In the genomic region with DNA sequence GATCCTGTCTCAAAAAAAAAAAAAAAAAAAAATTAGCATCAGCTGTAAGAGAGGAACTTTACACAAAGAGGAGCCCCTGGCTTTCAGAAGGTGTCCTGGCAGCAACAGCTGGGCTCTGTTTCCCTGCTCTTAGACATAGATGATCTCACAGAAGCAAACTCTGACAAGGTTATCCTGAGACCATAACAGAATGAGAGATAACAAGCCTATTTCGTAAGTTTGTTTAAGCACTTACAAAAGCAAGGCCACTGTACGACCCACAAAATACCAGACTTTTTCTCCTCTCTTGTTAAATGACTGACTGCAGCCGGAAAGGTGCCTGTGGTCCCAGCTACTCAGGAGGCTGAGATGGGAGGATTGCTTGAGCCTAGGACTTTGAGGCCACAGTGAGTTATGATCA, we compare ENCODE assay signal across 30 cellular contexts. TPM values are rescaled to one million over a fixed set of nuclear protein-coding genes. Genes with fewer than 3 reads are reported as not detected.
DNase-seq lines count a peak whose midpoint lies in the region; ATAC-seq, FAIRE-seq and TF ChIP-seq lines count a peak whose summit lies in the region.
"Had no signal": no experiment of that assay in that cellular context is flagged by ENCODE, and none has a peak within 500 bp of the region (broad histone marks: within the 10 kb centered on the region; RNA-seq: fewer than 3 reads in every experiment).

No MANE protein-coding gene starts in this region.

- no peak overlapping the region for H3K27ac ChIP-seq in HepG2 (ENCODE audit: extremely low read length, insufficient read depth, low read length)
- H3K27ac ChIP-seq: body of pancreas, epithelial cell of prostate, GM23248, stomach, tibial artery had no signal

- H3K4me3 ChIP-seq in AG04449 (ENCODE audit: low read depth, low read length) (no peak overlapping the region), NB4 (ENCODE audit: low read depth, low read length) (no peak overlapping the region), fibroblast of villous mesenchyme (ENCODE audit: low read depth, low read length) (no peak overlapping the region), HepG2 (replicated peaks in 1 of 3; ENCODE audit: insufficient read depth in 1 of 3, low read depth in 2 of 3, low read length in 3 of 3) (no peak overlapping the region)
- H3K4me3 ChIP-seq: body of pancreas, GM12878, GM23248, stomach, tibial artery had no signal

- ATAC-seq in HepG2, result peak; percentile 97
- no peak for ATAC-seq in HG03571 (IDR thresholded peaks at IDR 0.05; ENCODE audit: unreplicated experiment)
- ATAC-seq: body of pancreas, GM12878, left colon had no signal

- H3K9ac ChIP-seq in HepG2 (ENCODE audit: insufficient read depth, low read depth, low read length), result no peak overlapping the region
- H3K9ac ChIP-seq: GM23248 had no signal

- TF ChIP-seq EP300 in HepG2 (IDR thresholded peaks at IDR 0.05; ENCODE audit: low read depth in 2 of 2, low read length in 2 of 2), result 0 out of 4 replicates have a peak, but pooled peaks of 1 of the 2 experiments have one; percentile 16
- no peak for TF ChIP-seq EP300 in HepG2 (CRISPR knock-in tag; IDR thresholded peaks at IDR 0.05; ENCODE audit: borderline replicate concordance)

- in situ Hi-C loops in HepG2 (cut with HindIII; ENCODE audit: extremely low pct_ligation_motif_present, low pct_unique_long_range_greater_than_20kb), result no loop called here

- no peak overlapping the region for H2AFZ ChIP-seq in HepG2 (ENCODE audit: low read length)
- H2AFZ ChIP-seq: GM23248 had no signal

- BruUV-seq in HepG2 (replicated peaks; lab: Mats Ljungman, UMichigan), result no TSS peak

- 3% methylated on average over 3 of the region's 3 CpGs for WGBS in HepG2 (ENCODE audit: low lambda C conversion rate)

- no peaks in the 10 kb centered on the region for H3K36me3 ChIP-seq in HepG2 (replicated peaks in 1 of 2; ENCODE audit: control insufficient read depth in 1 of 2, insufficient read depth in 2 of 2, low read length in 2 of 2)
- H3K36me3 ChIP-seq: stomach, tibial artery had no signal

- peak; percentile 60 for FAIRE-seq in HepG2 (lab: Jason Lieb, UNC)
- FAIRE-seq: GM12878 had no signal

- CTCF ChIA-PET in AG04449 (lab: Yijun Ruan, JAX) (no interaction called here), HepG2 (lab: Yijun Ruan, JAX; ENCODE audit: low intra/inter-chr PET ratio, low total read pairs) (no interaction called here)

- no peak overlapping the region for H3K4me2 ChIP-seq in HepG2 (ENCODE audit: low read depth, low read length)

- TF ChIP-seq POLR2A in NB4 (IDR thresholded peaks at IDR 0.05; ENCODE audit: extremely low read depth, insufficient read length) (no peak), HepG2 (IDR thresholded peaks at IDR 0.05; ENCODE audit: insufficient read depth in 1 of 2, low read depth in 2 of 2, low read length in 2 of 2) (no peak)

- intact Hi-C loops in HepG2 (cut with micrococcal nuclease; ENCODE audit: unreplicated experiment), result no loop called here

- no peak for TF ChIP-seq CTCF in AG04449 (IDR thresholded peaks at IDR 0.05; ENCODE audit: insufficient read depth, low read length, missing control alignments)
- TF ChIP-seq CTCF in NB4 (IDR thresholded peaks at IDR 0.05; ENCODE audit: low read depth, low read length), result no peak
- no peak for TF ChIP-seq CTCF in fibroblast of villous mesenchyme (IDR thresholded peaks at IDR 0.05; ENCODE audit: insufficient read depth, low read depth, low read length)
- no peak for TF ChIP-seq CTCF in HepG2 (CRISPR knock-in tag; IDR thresholded peaks at IDR 0.05)

- TF ChIP-seq RAD21 in HepG2 (CRISPR knock-in tag; IDR thresholded peaks at IDR 0.05), result no peak

- H3K79me2 ChIP-seq in HepG2 (ENCODE audit: insufficient read depth, low read length), result no peaks in the 10 kb centered on the region

- H3K9me3 ChIP-seq in HepG2 (ENCODE audit: low read length), result no peaks in the 10 kb centered on the region
- H3K9me3 ChIP-seq: stomach, tibial artery had no signal

- DNase-seq in AG04449 (ENCODE audit: low read depth, low spot score), result peak; percentile 5
- DNase-seq in NB4 (ENCODE audit: low read depth), result peak; percentile 0
- DNase-seq in fibroblast of villous mesenchyme (ENCODE audit: low read depth), result peak; percentile 97
- DNase-seq in HepG2 (ENCODE audit: low spot score), result peak; percentile 84
- DNase-seq in NCI-H1930 (lab: John Stamatoyannopoulos, UW), result no peak
- no peak for DNase-seq in mesenteric fat pad (ENCODE audit: low spot score)
- no peak for DNase-seq in anterior cingulate cortex (lab: John Stamatoyannopoulos, UW)
- DNase-seq: activated CD4-positive, alpha-beta T cell treated with anti-CD3 and anti-CD28 coated beads for 1 hour; activated T-cell treated with anti-CD3 and anti-CD28 coated beads for 4 hours; CD4-positive, alpha-beta memory T cell; effector CD4-positive, alpha-beta T cell; EL; foreskin fibroblast; head of caudate nucleus; HFFc6; left colon; mesendoderm; naive B cell; NCI-H1436; NCI-H446; NCI-H774; nucleus accumbens; stimulated activated CD4-positive, alpha-beta T cell treated with anti-CD3 and anti-CD28 coated beads, Interleukin-2, amount 100 ng/mL, for 24 hours; stomach; tibial artery had no signal

- H3K4me1 ChIP-seq in HepG2 (ENCODE audit: insufficient read depth, low read length), result peaks cover 25% of the 10 kb centered on the region
- H3K4me1 ChIP-seq: stomach, tibial artery had no signal

- H3K27me3 ChIP-seq in HepG2 (ENCODE audit: control insufficient read depth in 1 of 2, insufficient read depth in 2 of 2, low read length in 2 of 2), result no peaks in the 10 kb centered on the region
- H3K27me3 ChIP-seq: body of pancreas, stomach, tibial artery had no signal

- POLR2A ChIA-PET in AG04449 (lab: Yijun Ruan, JAX) (no interaction called here), HepG2 (lab: Yijun Ruan, JAX) (no interaction called here)

- no peaks in the 10 kb centered on the region for H4K20me1 ChIP-seq in HepG2 (ENCODE audit: insufficient read depth, low read length)

TF ChIP-seq in HepG2, 621 proteins besides CTCF, POLR2A, EP300 and RAD21 (continues in another document):
- peak; percentile 33; the same call in 1 of the 2 replicates for TF ChIP-seq ZNF331 (CRISPR knock-in tag; IDR thresholded peaks at IDR 0.05)
- no peak for TF ChIP-seq ZSCAN31 (CRISPR knock-in tag; IDR thresholded peaks at IDR 0.05; ENCODE audit: low read depth)
- TF ChIP-seq TAF15 (IDR thresholded peaks at IDR 0.05; ENCODE audit: low read depth, low read length, poor library complexity, severe bottlenecking), result no peak
- TF ChIP-seq GATAD2A (CRISPR knock-in tag; IDR thresholded peaks at IDR 0.05), result peak; percentile 72; the same call in 1 of the 2 replicates
- TF ChIP-seq ZNF629 (CRISPR knock-in tag; conservative IDR thresholded peaks at IDR 0.05), result no peak
- no peak for TF ChIP-seq ZNF678 (CRISPR knock-in tag; IDR thresholded peaks at IDR 0.05)
- 0 out of 2 replicates have a peak, but pooled peaks have one; percentile 30 for TF ChIP-seq ZNF430 (CRISPR knock-in tag; IDR thresholded peaks at IDR 0.05)
- peak; percentile 43; the same call in 1 of the 2 replicates for TF ChIP-seq SAP130 (CRISPR knock-in tag; IDR thresholded peaks at IDR 0.05; ENCODE audit: low read depth)
- TF ChIP-seq, protein P1, sequence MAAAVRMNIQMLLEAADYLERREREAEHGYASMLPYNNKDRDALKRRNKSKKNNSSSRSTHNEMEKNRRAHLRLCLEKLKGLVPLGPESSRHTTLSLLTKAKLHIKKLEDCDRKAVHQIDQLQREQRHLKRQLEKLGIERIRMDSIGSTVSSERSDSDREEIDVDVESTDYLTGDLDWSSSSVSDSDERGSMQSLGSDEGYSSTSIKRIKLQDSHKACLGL (CRISPR knock-in tag; IDR thresholded peaks at IDR 0.05), result no peak
- no peak for TF ChIP-seq GFI1 (CRISPR knock-in tag; IDR thresholded peaks at IDR 0.05; ENCODE audit: borderline replicate concordance)
- TF ChIP-seq GPN1 (CRISPR knock-in tag; IDR thresholded peaks at IDR 0.05; ENCODE audit: borderline replicate concordance), result no peak
- no peak for TF ChIP-seq MAF1 (CRISPR knock-in tag; IDR thresholded peaks at IDR 0.05; ENCODE audit: borderline replicate concordance)
- no peak for TF ChIP-seq SKI (IDR thresholded peaks at IDR 0.05; ENCODE audit: partially characterized antibody)
- peak; percentile 63 for TF ChIP-seq CEBPG (CRISPR knock-in tag; IDR thresholded peaks at IDR 0.05)
- TF ChIP-seq PCBP1 (IDR thresholded peaks at IDR 0.05; ENCODE audit: borderline replicate concordance, low read depth, low read length), result no peak
- no peak for TF ChIP-seq MEF2D (CRISPR knock-in tag; IDR thresholded peaks at IDR 0.05)

RNA-seq across cellular contexts. Expression of a gene that starts 33.3 kb away (rescaled TPM):
- total RNA-seq in fibroblast of villous mesenchyme (5.2 and 6.0 TPM in 2 replicates), HepG2 (2016; rRNA removed; fragmentation: Illumina TruSeq; extraction: Trizol) (1.2 and 1.3 TPM in 2 replicates), mesenteric fat pad (13.8 TPM)
- total RNA-seq in HepG2 (2016; cell fraction: cytosol; rRNA removed; fragmentation: Illumina TruSeq; extraction: Trizol; ENCODE audit: low read depth), result 0.10 and 0.18 TPM in 2 replicates
- total RNA-seq in HepG2 (2016; cell fraction: insoluble cytoplasmic fraction; rRNA removed; fragmentation: Illumina TruSeq; extraction: Trizol), result 1.3 TPM in 2 replicates
- total RNA-seq in HepG2 (2016; cell fraction: membrane; rRNA removed; fragmentation: Illumina TruSeq; extraction: Trizol), result 1.00 and 1.5 TPM in 2 replicates
- 1.8 and 3.3 TPM in 2 replicates for total RNA-seq in HepG2 (2016; cell fraction: nucleus; rRNA removed; fragmentation: Illumina TruSeq; extraction: Trizol)
- 1.4 and 1.6 TPM in 2 replicates for polyA plus RNA-seq in HepG2 (2011; rRNA removed)
- 0.90 and 1.2 TPM in 2 replicates for polyA plus RNA-seq in HepG2 (2011; cell fraction: cytosol; rRNA removed)
- polyA plus RNA-seq in HepG2 (2011; cell fraction: nucleus; rRNA removed), result 0.95 and 1.1 TPM in 2 replicates
- polyA plus RNA-seq in HepG2 (2012), result 3.4 and 3.5 TPM in 2 replicates
- 0.28 and 0.36 TPM in 2 replicates for polyA plus RNA-seq in HepG2 (2016; cell fraction: cytosol; fragmentation: Illumina TruSeq; extraction: Trizol; ENCODE audit: low read depth)
- 1.7 and 2.0 TPM in 2 replicates for polyA plus RNA-seq in HepG2 (2016; cell fraction: insoluble cytoplasmic fraction; fragmentation: Illumina TruSeq; extraction: Trizol; ENCODE audit: low read depth)
- 0.70 and 1.1 TPM in 2 replicates for polyA plus RNA-seq in HepG2 (2016; cell fraction: membrane; fragmentation: Illumina TruSeq; extraction: Trizol; ENCODE audit: low read depth)
- 2.5 TPM in 2 replicates for polyA plus RNA-seq in HepG2 (2016; cell fraction: nucleus; fragmentation: Illumina TruSeq; extraction: Trizol; ENCODE audit: insufficient read depth, low read depth)
- polyA minus RNA-seq in HepG2 (2011; rRNA and poly(A)+ RNA removed; ENCODE audit: low replicate concordance), result 1.9 and 5.2 TPM in 2 replicates
- 1.5 and 1.7 TPM in 2 replicates for polyA minus RNA-seq in HepG2 (2011; cell fraction: cytosol; rRNA and poly(A)+ RNA removed)
- 2.8 and 3.7 TPM in 2 replicates for polyA minus RNA-seq in HepG2 (2011; cell fraction: nucleus; rRNA and poly(A)+ RNA removed)

Comparison
In these comparisons a context has a peak if more than half of its experiments do, and no peak if none do; other contexts are left out.
1. DNase-seq: peak in AG04449 (single experiment), NB4 (single experiment), fibroblast of villous mesenchyme (single experiment) and HepG2 (single experiment); none in NCI-H1930 (0 of 2), mesenteric fat pad (single experiment) and anterior cingulate cortex (0 of 58).